In the genomic region with DNA sequence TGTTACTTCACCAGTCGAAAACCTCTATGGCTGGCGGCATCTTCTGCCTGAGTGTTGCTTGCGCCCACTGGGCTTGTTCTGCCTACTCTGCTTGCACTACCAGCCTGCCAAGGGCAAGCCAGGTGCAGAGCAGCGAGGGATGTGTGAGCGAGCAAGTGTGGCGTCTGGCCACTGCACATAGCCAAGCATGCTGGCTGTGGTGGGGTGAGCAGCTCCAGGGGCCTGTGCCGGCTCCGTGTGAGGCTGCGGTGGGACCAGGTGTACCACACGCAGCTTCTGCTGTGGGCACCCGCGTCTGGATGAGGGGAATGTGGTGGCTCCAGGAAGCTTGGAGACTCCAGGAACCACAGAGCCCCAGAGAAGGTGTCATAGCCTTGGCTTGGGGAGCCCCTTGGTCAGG, we compare ENCODE assay signal across 5 cellular contexts.
"Had no signal": no experiment of that assay in that cellular context is flagged by ENCODE, and none has a peak within 500 bp of the region (broad histone marks: within the 10 kb centered on the region; RNA-seq: fewer than 3 reads in every experiment).

No MANE protein-coding gene starts in this region.

- DNase-seq: H9, HCEC 1CT, IMR-90 had no signal

- H3K4me3 Mint-ChIP-seq: GM23338, H9 had no signal

- H3K4me3 ChIP-seq: GM23338, K562 had no signal

- H3K27ac Mint-ChIP-seq: GM23338, H9 had no signal

- ATAC-seq: GM23338, K562 had no signal

- H3K9me3 Mint-ChIP-seq: GM23338, H9 had no signal

- H3K4me2 ChIP-seq: GM23338 had no signal

- H2AFZ ChIP-seq: GM23338 had no signal
